In the genomic region with DNA sequence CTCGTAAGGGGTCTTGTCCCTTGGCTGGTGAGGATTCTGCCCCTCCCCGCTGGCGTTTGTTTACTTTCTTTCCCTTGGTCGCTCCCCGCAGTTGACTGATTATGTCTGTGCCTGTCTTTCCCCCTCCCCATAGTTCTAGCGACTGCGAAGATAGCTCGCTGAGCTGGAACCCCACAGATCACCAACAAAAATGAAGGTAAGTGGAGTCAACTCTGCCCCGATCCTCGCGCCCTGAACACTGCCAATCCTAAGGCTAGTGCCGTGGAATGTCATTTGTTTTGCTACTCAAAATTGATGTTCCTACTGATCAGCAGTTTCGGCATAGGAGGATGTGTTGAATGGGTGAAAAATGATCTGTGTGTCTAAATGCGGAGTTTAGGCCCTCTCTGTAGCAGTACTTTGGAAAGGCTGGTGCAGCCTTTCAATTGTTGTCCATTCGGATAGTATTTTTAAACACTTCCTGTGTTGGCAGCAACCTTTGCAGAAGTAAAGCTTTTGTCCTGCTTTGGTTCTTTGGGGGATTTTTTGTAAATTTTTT, we compare ENCODE assay signal across 8 cellular contexts. TPM values are rescaled to one million over a fixed set of nuclear protein-coding genes. Genes with fewer than 3 reads are reported as not detected.
DNase-seq lines count a peak whose midpoint lies in the region; ATAC-seq and TF ChIP-seq lines count a peak whose summit lies in the region.

No MANE protein-coding gene starts in this region.

- no peaks in the 10 kb centered on the region for H3K27me3 Mint-ChIP-seq in activated T-cell treated with anti-CD3 and anti-CD28 coated beads, Interleukin-2, amount 50 U/mL, for 72 hours (ENCODE audit: low read depth)

- no peak for ATAC-seq in activated T-cell treated with anti-CD3 and anti-CD28 coated beads, Interleukin-2, amount 50 U/mL, for 72 hours (replicated peaks in 1 of 2)
- no peak for ATAC-seq in HG03457 (IDR thresholded peaks at IDR 0.05; ENCODE audit: unreplicated experiment)
- ATAC-seq in HG03196 (IDR thresholded peaks at IDR 0.05; ENCODE audit: unreplicated experiment) = no peak
- ATAC-seq in GM21390 (IDR thresholded peaks at IDR 0.05; ENCODE audit: unreplicated experiment) = no peak

- peak overlapping the region; percentile 94 for H3K4me3 ChIP-seq in retinal pigment epithelial cell (ENCODE audit: low read length)

- peak overlapping the region; percentile 98 for H3K27ac Mint-ChIP-seq in activated T-cell treated with anti-CD3 and anti-CD28 coated beads, Interleukin-2, amount 50 U/mL, for 72 hours

- TF ChIP-seq CTCF in retinal pigment epithelial cell (conservative IDR thresholded peaks at IDR 0.05; ENCODE audit: low read depth, low read length) = no peak

- no peaks in the 10 kb centered on the region for H3K9me3 Mint-ChIP-seq in activated T-cell treated with anti-CD3 and anti-CD28 coated beads, Interleukin-2, amount 50 U/mL, for 72 hours

- peak; percentile 36 for DNase-seq in CD1c-positive myeloid dendritic cell (ENCODE audit: extremely low spot score)
- peak; percentile 13 for DNase-seq in HT-29 (ENCODE audit: low spot score)
- peak in 1 of 2 donors; percentile 9 for DNase-seq in activated T-cell treated with anti-CD3 and anti-CD28 coated beads, Interleukin-2, amount 50 U/mL, for 72 hours
- DNase-seq in hepatic stellate cell (ENCODE audit: low spot score) = peak; percentile 17
- DNase-seq in retinal pigment epithelial cell (ENCODE audit: low read depth) = no peak

- peaks cover 26% of the 10 kb centered on the region for H3K4me1 Mint-ChIP-seq in activated T-cell treated with anti-CD3 and anti-CD28 coated beads, Interleukin-2, amount 50 U/mL, for 72 hours (ENCODE audit: low read depth)

- H3K4me3 Mint-ChIP-seq in activated T-cell treated with anti-CD3 and anti-CD28 coated beads, Interleukin-2, amount 50 U/mL, for 72 hours = peak overlapping the region; percentile 96 to 100

- peaks cover 9 to 19% of the 10 kb centered on the region in 2 donors for H3K36me3 Mint-ChIP-seq in activated T-cell treated with anti-CD3 and anti-CD28 coated beads, Interleukin-2, amount 50 U/mL, for 72 hours (ENCODE audit: insufficient read depth in 2 of 2)

RNA-seq across cellular contexts. Expression of a gene that starts 1.4 kb away (rescaled TPM):
- total RNA-seq in HT-29 (2014; rRNA removed; shearing (Covaris generic)) = 2.9 and 4.7 TPM in 2 replicates
- 10 to 100 TPM; 33.9 to 42.2 TPM for total RNA-seq in activated T-cell treated with anti-CD3 and anti-CD28 coated beads, Interleukin-2, amount 50 U/mL, for 72 hours

RNA-seq across cellular contexts. Expression of a gene that starts 55.1 kb away (rescaled TPM):
- 104 and 112 TPM in 2 replicates for total RNA-seq in HT-29 (2014; rRNA removed; shearing (Covaris generic))
- 100 to 1,000 TPM; 177 to 194 TPM for total RNA-seq in activated T-cell treated with anti-CD3 and anti-CD28 coated beads, Interleukin-2, amount 50 U/mL, for 72 hours
